Comparison of ENCODE assay signal across 8 cellular contexts in the genomic region with DNA sequence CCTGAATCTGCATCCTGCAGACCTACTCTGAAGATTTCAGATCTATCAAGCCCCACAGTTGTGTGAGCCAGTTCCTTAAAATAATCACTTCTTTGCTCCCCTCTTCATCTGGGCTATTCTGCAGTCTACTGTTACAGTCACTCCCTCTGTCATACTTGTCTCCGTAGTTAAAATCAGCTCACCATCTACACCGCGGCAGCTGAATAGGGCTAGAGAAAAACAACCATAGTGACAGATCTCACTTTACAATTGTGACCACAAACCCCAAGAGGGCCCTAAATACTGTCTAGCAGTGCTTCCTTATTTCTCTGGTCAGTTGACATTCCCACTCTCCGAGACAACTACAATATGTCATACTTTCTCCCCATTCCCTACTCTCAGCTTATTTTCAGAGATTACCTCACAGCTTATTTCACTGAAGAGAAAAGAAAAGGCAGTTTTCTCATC. TPM values are rescaled to one million over a fixed set of nuclear protein-coding genes. Genes with fewer than 3 reads are reported as not detected.
A peak's percentile ranks its signal among the peaks of the same experiment; 100 is the strongest.
DNase-seq lines count a peak whose midpoint lies in the region; ATAC-seq and TF ChIP-seq lines count a peak whose summit lies in the region.

No MANE protein-coding gene starts in this region.

- intact Hi-C loops in mucosa of descending colon (cut with DNase I, micrococcal nuclease): no loop called here

- no peak overlapping the region for H3K4me3 ChIP-seq in mucosa of descending colon

- H3K9me3 ChIP-seq in mucosa of descending colon: no peaks in the 10 kb centered on the region

- TF ChIP-seq CTCF in mucosa of descending colon (IDR thresholded peaks at IDR 0.05): no peak

- ATAC-seq in GM18858 (IDR thresholded peaks at IDR 0.05; ENCODE audit: unreplicated experiment) (peak; percentile 74), HG02623 (IDR thresholded peaks at IDR 0.05; ENCODE audit: unreplicated experiment) (peak; percentile 69), mucosa of descending colon (peak; percentile 44)

- H3K36me3 ChIP-seq in mucosa of descending colon (ENCODE audit: low read depth): no peaks in the 10 kb centered on the region

- peaks cover 13% of the 10 kb centered on the region for H3K4me1 ChIP-seq in mucosa of descending colon (ENCODE audit: low read depth)

- peak; percentile 57 for DNase-seq in NOMO-1 treated with DMSO at 0.1 percent for 48 hours (lab: John Stamatoyannopoulos, UW; ENCODE audit: unreplicated experiment)
- DNase-seq in mucosa of descending colon: no peak
- no peak for DNase-seq in NCI-H1694 (lab: John Stamatoyannopoulos, UW)
- DNase-seq in dedifferentiated amniotic fluid mesenchymal stem cell (ENCODE audit: extremely low spot score): no peak
- DNase-seq in NCI-H2196 treated with DMSO at 0.1 percent for 48 hours (lab: John Stamatoyannopoulos, UW; ENCODE audit: unreplicated experiment): no peak
- no peak for DNase-seq in stimulated activated naive CD4-positive, alpha-beta T cell treated with Interleukin-2 at 50 U/mL for 16 hours (lab: John Stamatoyannopoulos, UW)

RNA-seq across cellular contexts. Expression of a gene that starts 12.9 kb away (rescaled TPM):
- 10 to 100 TPM; 26.9 to 30.6 (median 29.7) TPM for total RNA-seq in mucosa of descending colon
